ENCODE assay signal across 1 cellular context in genomic region chr16:68040506-68041288, GRCh38.
TF ChIP-seq lines count a peak whose summit lies in the region.

No MANE protein-coding gene starts in this region.

TF ChIP-seq in HCT116, 20 proteins besides CTCF, POLR2A, EP300 and RAD21:
- no peak for TF ChIP-seq ELF1 (IDR thresholded peaks at IDR 0.05; ENCODE audit: borderline replicate concordance, low read depth)
- TF ChIP-seq MAX (IDR thresholded peaks at IDR 0.05) = no peak
- no peak for TF ChIP-seq SIN3A (IDR thresholded peaks at IDR 0.05; ENCODE audit: low read depth)
- no peak for TF ChIP-seq CEBPB (IDR thresholded peaks at IDR 0.05; ENCODE audit: low read depth)
- no peak for TF ChIP-seq ATF3 (IDR thresholded peaks at IDR 0.05)
- no peak for TF ChIP-seq SP1 (IDR thresholded peaks at IDR 0.05; ENCODE audit: low read depth)
- no peak for TF ChIP-seq CBX3 (IDR thresholded peaks at IDR 0.05; ENCODE audit: low read depth)
- no peak for TF ChIP-seq EGR1 (IDR thresholded peaks at IDR 0.05; ENCODE audit: low read depth)
- no peak for TF ChIP-seq FOSL1 (IDR thresholded peaks at IDR 0.05; ENCODE audit: low read depth)
- TF ChIP-seq SRF (IDR thresholded peaks at IDR 0.05; ENCODE audit: low read depth) = no peak
